In the genomic region with DNA sequence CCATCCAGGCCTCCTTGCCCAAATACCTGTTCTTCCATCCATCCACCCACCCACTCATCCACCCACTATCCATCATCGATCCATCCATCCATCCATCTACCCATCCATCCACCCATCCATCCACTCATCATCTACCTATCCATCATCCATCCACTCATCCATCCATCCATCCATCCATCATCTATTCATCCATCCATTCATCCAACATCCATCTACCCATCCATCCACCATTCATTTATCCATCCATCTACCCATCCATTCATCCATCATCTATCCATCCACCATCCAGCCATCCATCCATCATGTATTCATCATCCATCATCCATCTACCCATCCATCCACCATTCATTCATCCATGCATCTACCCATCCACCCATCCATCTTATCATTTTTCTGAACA, we compare ENCODE assay signal across 33 cellular contexts.
"Had no signal": no experiment of that assay in that cellular context is flagged by ENCODE, and none has a peak within 500 bp of the region (broad histone marks: within the 10 kb centered on the region; RNA-seq: fewer than 3 reads in every experiment).

No MANE protein-coding gene starts in this region.

- H3K27me3 ChIP-seq: adrenal gland, body of pancreas, brain microvascular endothelial cell, breast epithelium had no signal

- H3K9me3 ChIP-seq: adrenal gland, body of pancreas, breast epithelium had no signal

- H3K4me3 ChIP-seq: adrenal gland, body of pancreas, breast epithelium had no signal

- H3K4me1 ChIP-seq: adrenal gland, body of pancreas, breast epithelium had no signal

- ATAC-seq: activated CD8-positive, alpha-beta T cell treated with anti-CD3 and anti-CD28 coated beads for 36 hours; activated naive CD4-positive, alpha-beta T cell treated with anti-CD3 and anti-CD28 coated beads, Interleukin-2, amount 50 U/mL, for 72 hours; activated T-cell treated with anti-CD3 and anti-CD28 coated beads, Interleukin-2, amount 50 U/mL, for 4 hours; activated T-cell treated with anti-CD3 and anti-CD28 coated beads, Interleukin-2, amount 50 U/mL, for 72 hours; activated T-helper 17 cell treated with anti-CD3 and anti-CD28 coated beads, Interleukin-2, amount 50 U/mL, for 72 hours; body of pancreas had no signal

- H3K36me3 ChIP-seq: adrenal gland, brain microvascular endothelial cell, breast epithelium had no signal

- H3K27ac ChIP-seq: adrenal gland, body of pancreas, brain microvascular endothelial cell, breast epithelium, VCaP had no signal

- FAIRE-seq: astrocyte, TTC549 had no signal

- DNase-seq: activated B cell treated with CpG ODN at 0.5 μM for 24 hours; activated CD4-positive, alpha-beta memory T cell treated with anti-CD3 and anti-CD28 coated beads for 36 hours; activated CD4-positive, alpha-beta T cell treated with anti-CD3 and anti-CD28 coated beads for 4 hours; activated CD4-positive, alpha-beta T cell treated with anti-CD3 and anti-CD28 coated beads, Interleukin-2, amount 10 ng/mL, durations not matched to agents 24 days and 14 days; activated CD4-positive, alpha-beta T cell treated with anti-CD3 and anti-CD28 coated beads, Interleukin-2, amount 50 U/mL, for 1 hour; activated CD4-positive, alpha-beta T cell treated with anti-CD3 and anti-CD28 coated beads, Interleukin-2, amount 50 U/mL, for 4 hours; activated CD4-positive, CD25-positive, alpha-beta regulatory T cell treated with anti-CD3 and anti-CD28 coated beads, Interleukin-2, amount 50 U/mL, for 72 hours; activated CD8-positive, alpha-beta memory T cell treated with anti-CD3 and anti-CD28 coated beads, Interleukin-2, amount 50 U/mL, for 4 hours; activated CD8-positive, alpha-beta T cell treated with anti-CD3 and anti-CD28 coated beads for 36 hours; activated effector memory CD4-positive, alpha-beta T cell treated with anti-CD3 and anti-CD28 coated beads, Interleukin-2, amount 50 U/mL, for 16 hours; activated gamma-delta T cell treated with Interleukin-2 at 50 U/mL for 16 hours; activated naive CD4-positive, alpha-beta T cell; activated naive CD4-positive, alpha-beta T cell treated with anti-CD3 and anti-CD28 coated beads for 36 hours; activated naive CD4-positive, alpha-beta T cell treated with anti-CD3 and anti-CD28 coated beads, Interleukin-2, amount 50 U/mL, for 16 hours; activated naive CD8-positive, alpha-beta T cell treated with anti-CD3 and anti-CD28 coated beads for 36 hours; activated T-cell treated with anti-CD3 and anti-CD28 coated beads for 4 hours; activated T-cell treated with anti-CD3 and anti-CD28 coated beads, Interleukin-2, amount 50 U/mL, for 1 hour; activated T-cell treated with anti-CD3 and anti-CD28 coated beads, Interleukin-2, amount 50 U/mL, for 4 hours; activated T-cell treated with anti-CD3 and anti-CD28 coated beads, Interleukin-2, amount 50 U/mL, for 72 hours; adrenal gland; amniotic stem cell; aorta; body of pancreas; brain microvascular endothelial cell; central memory CD4-positive, alpha-beta T cell; T-helper 2 cell; T-helper 9 cell had no signal
